Comparison of ENCODE assay signal across 16 cellular contexts in genomic region chr5:174599992-174600391, GRCh38.
DNase-seq lines count a peak whose midpoint lies in the region; ATAC-seq and TF ChIP-seq lines count a peak whose summit lies in the region.
"Had no signal": no experiment of that assay in that cellular context is flagged by ENCODE, and none has a peak within 500 bp of the region (broad histone marks: within the 10 kb centered on the region; RNA-seq: fewer than 3 reads in every experiment).

No MANE protein-coding gene starts in this region.

- H3K4me1 ChIP-seq in Loucy (ENCODE audit: insufficient read depth, low read length, poor library complexity, severe bottlenecking) (no peaks in the 10 kb centered on the region), endodermal cell (ENCODE audit: control insufficient read depth, insufficient read depth, low read length) (no peaks in the 10 kb centered on the region)

- CTCF ChIA-PET in AG04450 (lab: Charles Lee) = interaction anchor here (0.8 kb wide), 1 partner anchor 26 kb away, joined by 3 read pairs; no protein-coding TSS in a partner anchor

- H3K9me3 Mint-ChIP-seq in endodermal cell = peaks cover 12% of the 10 kb centered on the region
- peaks cover 19% of the 10 kb centered on the region for H3K9me3 Mint-ChIP-seq in nephron progenitor cell

- DNase-seq in AG04450 (ENCODE audit: low read depth, low spot score) (no peak), endodermal cell (peak; percentile 82), nephron progenitor cell (no peak), cerebellum (ENCODE audit: low spot score) (no peak)
- no peak for DNase-seq in stimulated activated CD4-positive, alpha-beta T cell treated with anti-CD3 and anti-CD28 coated beads, Interleukin-1b, Interleukin-23, amount 100 ng/mL, for 48 hours
- DNase-seq: activated B cell treated with CpG ODN at 0.5 μM for 24 hours; caudate nucleus; CD8-positive, alpha-beta memory T cell; effector CD8-positive, alpha-beta T cell; GDM1; naive B cell; T-helper 1 cell had no signal

- H3K4me1 Mint-ChIP-seq in endodermal cell = peaks cover 15% of the 10 kb centered on the region
- peaks cover 18% of the 10 kb centered on the region for H3K4me1 Mint-ChIP-seq in nephron progenitor cell
- H3K4me1 Mint-ChIP-seq: activated B cell treated with CpG ODN at 0.5 μM for 24 hours; CD8-positive, alpha-beta memory T cell had no signal

- H3K36me3 ChIP-seq in Loucy (ENCODE audit: insufficient read depth, low read length) (no peaks in the 10 kb centered on the region), endodermal cell (ENCODE audit: control insufficient read depth, insufficient read depth, low read length) (no peaks in the 10 kb centered on the region)

- H3K36me3 Mint-ChIP-seq in endodermal cell (ENCODE audit: low read depth) (no peaks in the 10 kb centered on the region), nephron progenitor cell (ENCODE audit: low read depth) (no peaks in the 10 kb centered on the region)
- H3K36me3 Mint-ChIP-seq: CD8-positive, alpha-beta memory T cell; naive B cell had no signal

- no peak for TF ChIP-seq CTCF in AG04450 (IDR thresholded peaks at IDR 0.05; ENCODE audit: low read depth, low read length)
- TF ChIP-seq CTCF in Loucy (conservative IDR thresholded peaks at IDR 0.05; ENCODE audit: low read length) = no peak
- peak; percentile 50 for TF ChIP-seq CTCF in endodermal cell (conservative IDR thresholded peaks at IDR 0.05)
- no peak for TF ChIP-seq CTCF in nephron progenitor cell (IDR thresholded peaks at IDR 0.05)

- 0 out of 2 replicates have a peak overlapping the region, but pooled peaks have one; percentile 36 for H2AFZ ChIP-seq in Loucy (ENCODE audit: low read length)

- no peak overlapping the region for H3K4me3 Mint-ChIP-seq in endodermal cell
- peak overlapping the region; percentile 47 for H3K4me3 Mint-ChIP-seq in nephron progenitor cell
- H3K4me3 Mint-ChIP-seq: activated B cell treated with CpG ODN at 0.5 μM for 24 hours; CD8-positive, alpha-beta memory T cell had no signal

- H4K20me1 ChIP-seq in Loucy (ENCODE audit: insufficient read depth, low read length, poor library complexity, severe bottlenecking) = no peaks in the 10 kb centered on the region

- H3K27me3 ChIP-seq in AG04450 (ENCODE audit: control insufficient read depth, insufficient read depth, low read length) = no peaks in the 10 kb centered on the region
- no peaks in the 10 kb centered on the region for H3K27me3 ChIP-seq in Loucy (ENCODE audit: insufficient read depth, low read length, poor library complexity, severe bottlenecking)
- no peaks in the 10 kb centered on the region for H3K27me3 ChIP-seq in endodermal cell (ENCODE audit: control insufficient read depth, insufficient read depth, low read length, poor library complexity, severe bottlenecking)

- H3K27ac ChIP-seq in AG04450 (ENCODE audit: low read depth, low read length) = peak overlapping the region; percentile 31
- no peak overlapping the region for H3K27ac ChIP-seq in endodermal cell (ENCODE audit: low read depth, low read length)
- H3K27ac ChIP-seq: RWPE1 had no signal

- no peak overlapping the region for H3K4me2 ChIP-seq in Loucy (ENCODE audit: low read depth, low read length, poor library complexity, severe bottlenecking)

- H3K4me3 ChIP-seq in AG04450 (ENCODE audit: low read depth, low read length) = no peak overlapping the region
- H3K4me3 ChIP-seq in Loucy (ENCODE audit: low read length, poor library complexity, severe bottlenecking) = no peak overlapping the region
- H3K4me3 ChIP-seq in endodermal cell (ENCODE audit: low read length) = no peak overlapping the region

- no peak overlapping the region for H3K9ac ChIP-seq in Loucy (ENCODE audit: low read depth, low read length, poor library complexity, severe bottlenecking)
- no peak overlapping the region for H3K9ac ChIP-seq in endodermal cell (ENCODE audit: extremely low read depth, low read length, poor library complexity, severe bottlenecking)

- no peaks in the 10 kb centered on the region for H3F3A ChIP-seq in Loucy (ENCODE audit: low read depth)

- POLR2A ChIA-PET in AG04450 (lab: Yijun Ruan, JAX) = interaction anchor here (0.6 kb wide), 1 partner anchor 96 kb away, joined by 3 read pairs; no protein-coding TSS in a partner anchor

- no peak for ATAC-seq in GM19023 (IDR thresholded peaks at IDR 0.05; ENCODE audit: unreplicated experiment)
- no peak for ATAC-seq in SK-N-SH treated with all-trans-retinoic acid at 6 μM for 48 hours

- no peaks in the 10 kb centered on the region for H3K9me2 ChIP-seq in Loucy (replicated peaks; ENCODE audit: low read depth, low read length)

- H3K9me3 ChIP-seq in AG04450 (ENCODE audit: control insufficient read depth, insufficient read depth, low read length) = peaks cover 4% of the 10 kb centered on the region; the same call in 1 of the 2 replicates
- no peaks in the 10 kb centered on the region for H3K9me3 ChIP-seq in Loucy (ENCODE audit: insufficient read depth, low read depth, low read length)
- peaks cover 24% of the 10 kb centered on the region for H3K9me3 ChIP-seq in endodermal cell (ENCODE audit: control insufficient read depth, low read length)

- 52 to 57% methylated on average over 4 to 6 of the region's 6 CpGs for WGBS in endodermal cell (ENCODE audit: insufficient coverage in 1 of 2, insufficient read length in 1 of 2), 2 experiments

- peak overlapping the region; percentile 5 for H3K27ac Mint-ChIP-seq in endodermal cell
- H3K27ac Mint-ChIP-seq in nephron progenitor cell = no peak overlapping the region
- H3K27ac Mint-ChIP-seq: activated B cell treated with CpG ODN at 0.5 μM for 24 hours; CD8-positive, alpha-beta memory T cell; naive B cell had no signal

- H3K27me3 Mint-ChIP-seq in endodermal cell (ENCODE audit: insufficient read depth) (no peaks in the 10 kb centered on the region), nephron progenitor cell (ENCODE audit: low read depth, poor library complexity) (peaks cover 5% of the 10 kb centered on the region)

- no peaks in the 10 kb centered on the region for H3K79me2 ChIP-seq in Loucy (ENCODE audit: insufficient read depth, low read length)

TF ChIP-seq in SK-N-SH treated with all-trans-retinoic acid at 6 μM for 48 hours, 23 proteins besides CTCF, POLR2A, EP300 and RAD21:
- TF ChIP-seq ZC3H10 (CRISPR knock-in tag; IDR thresholded peaks at IDR 0.05) (no peak), POU6F1 (CRISPR knock-in tag; IDR thresholded peaks at IDR 0.05; ENCODE audit: borderline replicate concordance, low read depth) (no peak), PATZ1 (CRISPR knock-in tag; IDR thresholded peaks at IDR 0.05; ENCODE audit: borderline replicate concordance) (no peak)
